9 cellular contexts compared by ENCODE assay signal in genomic region chr16:67199011-67199807, GRCh38. TPM values are rescaled to one million over a fixed set of nuclear protein-coding genes. Genes with fewer than 3 reads are reported as not detected.
DNase-seq lines count a peak whose midpoint lies in the region; ATAC-seq and TF ChIP-seq lines count a peak whose summit lies in the region.
"Had no signal": no experiment of that assay in that cellular context is flagged by ENCODE, and none has a peak within 500 bp of the region (broad histone marks: within the 10 kb centered on the region; RNA-seq: fewer than 3 reads in every experiment).

A gene with protein sequence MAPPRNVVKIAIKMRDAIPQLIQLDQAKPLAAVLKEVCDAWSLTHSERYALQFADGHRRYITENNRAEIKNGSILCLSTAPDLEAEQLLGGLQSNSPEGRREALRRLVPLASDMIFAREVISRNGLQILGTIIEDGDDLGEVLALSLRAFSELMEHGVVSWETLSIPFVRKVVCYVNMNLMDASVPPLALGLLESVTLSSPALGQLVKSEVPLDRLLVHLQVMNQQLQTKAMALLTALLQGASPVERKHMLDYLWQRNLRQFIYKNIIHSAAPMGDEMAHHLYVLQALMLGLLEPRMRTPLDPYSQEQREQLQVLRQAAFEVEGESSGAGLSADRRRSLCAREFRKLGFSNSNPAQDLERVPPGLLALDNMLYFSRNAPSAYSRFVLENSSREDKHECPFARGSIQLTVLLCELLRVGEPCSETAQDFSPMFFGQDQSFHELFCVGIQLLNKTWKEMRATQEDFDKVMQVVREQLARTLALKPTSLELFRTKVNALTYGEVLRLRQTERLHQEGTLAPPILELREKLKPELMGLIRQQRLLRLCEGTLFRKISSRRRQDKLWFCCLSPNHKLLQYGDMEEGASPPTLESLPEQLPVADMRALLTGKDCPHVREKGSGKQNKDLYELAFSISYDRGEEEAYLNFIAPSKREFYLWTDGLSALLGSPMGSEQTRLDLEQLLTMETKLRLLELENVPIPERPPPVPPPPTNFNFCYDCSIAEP (plus strand): TSS chr16:67199131. CDS start chr16:67199327, 196 bp downstream.

- no peak for ATAC-seq in activated CD4-positive, alpha-beta T cell treated with anti-CD3 and anti-CD28 coated beads for 36 hours
- peak; percentile 92 for ATAC-seq in left lung
- no peak for ATAC-seq in HG02973 (IDR thresholded peaks at IDR 0.05; ENCODE audit: unreplicated experiment)
- ATAC-seq in activated T-cell treated with anti-CD3 and anti-CD28 coated beads, Interleukin-2, amount 50 U/mL, for 4 hours: no peak

- no peak within 1 kb of the TSS for H3K4me3 Mint-ChIP-seq in activated CD4-positive, alpha-beta T cell treated with anti-CD3 and anti-CD28 coated beads for 36 hours
- H3K4me3 Mint-ChIP-seq in activated T-cell treated with anti-CD3 and anti-CD28 coated beads, Interleukin-2, amount 50 U/mL, for 4 hours: no peak within 1 kb of the TSS

- H3K27ac Mint-ChIP-seq in activated CD4-positive, alpha-beta T cell treated with anti-CD3 and anti-CD28 coated beads for 36 hours: peak within 1 kb of the TSS; percentile 49

- H3K27me3 ChIP-seq in left lung: no peaks in the 10 kb centered on the region

- no peaks in the 10 kb centered on the region for H3K9me3 ChIP-seq in left lung

- H3K27me3 Mint-ChIP-seq in activated CD4-positive, alpha-beta T cell treated with anti-CD3 and anti-CD28 coated beads for 36 hours: no peaks in the 10 kb centered on the region
- H3K27me3 Mint-ChIP-seq in activated T-cell treated with anti-CD3 and anti-CD28 coated beads, Interleukin-2, amount 50 U/mL, for 4 hours (ENCODE audit: low read depth): no peaks in the 10 kb centered on the region

- peaks cover 3 to 41% of the 10 kb centered on the region in 2 donors for H3K4me1 ChIP-seq in left lung

- peak within 1 kb of the TSS; percentile 61 to 67 for H3K27ac ChIP-seq in left lung

- POLR2A ChIA-PET in activated CD4-positive, alpha-beta T cell treated with anti-CD3 and anti-CD28 coated beads for 36 hours (lab: Charles Lee): no interaction called here

- intact Hi-C loops in activated CD4-positive, alpha-beta T cell treated with anti-CD3 and anti-CD28 coated beads for 36 hours (cut with DNase I, micrococcal nuclease): no loop called here
- intact Hi-C loops in left lung (cut with DNase I): no loop called here

- CTCF ChIA-PET in activated CD4-positive, alpha-beta T cell treated with anti-CD3 and anti-CD28 coated beads for 36 hours (lab: Charles Lee): interaction anchor here (1.4 kb wide), 1 partner anchor 207 kb away, joined by 4 read pairs; no protein-coding TSS in a partner anchor

- no peaks in the 10 kb centered on the region for H3K9me3 Mint-ChIP-seq in activated CD4-positive, alpha-beta T cell treated with anti-CD3 and anti-CD28 coated beads for 36 hours (ENCODE audit: low read depth)
- H3K9me3 Mint-ChIP-seq in activated T-cell treated with anti-CD3 and anti-CD28 coated beads, Interleukin-2, amount 50 U/mL, for 4 hours: no peaks in the 10 kb centered on the region

- peaks cover 0 to 98% of the 10 kb centered on the region in 2 donors for H3K36me3 ChIP-seq in left lung

- H3K4me1 Mint-ChIP-seq in activated CD4-positive, alpha-beta T cell treated with anti-CD3 and anti-CD28 coated beads for 36 hours: peaks cover 11% of the 10 kb centered on the region
- H3K4me1 Mint-ChIP-seq in activated T-cell treated with anti-CD3 and anti-CD28 coated beads, Interleukin-2, amount 50 U/mL, for 4 hours (ENCODE audit: low read depth): peaks cover 13% of the 10 kb centered on the region

- no peak for DNase-seq in activated CD4-positive, alpha-beta T cell treated with anti-CD3 and anti-CD28 coated beads for 36 hours
- no peak for DNase-seq in activated CD4-positive, alpha-beta T cell treated with anti-CD3 and anti-CD28 coated beads for 4 hours
- DNase-seq in cardiac fibroblast (ENCODE audit: low read depth in 2 of 2): no peak
- peak; percentile 69 to 87 for DNase-seq in left lung
- DNase-seq in ureter (ENCODE audit: low spot score): no peak
- no peak for DNase-seq in NCI-H2196 (lab: John Stamatoyannopoulos, UW; ENCODE audit: unreplicated experiment)
- DNase-seq in activated T-cell treated with anti-CD3 and anti-CD28 coated beads, Interleukin-2, amount 50 U/mL, for 4 hours: no peak
- DNase-seq: activated CD4-positive, CD25-positive, alpha-beta regulatory T cell had no signal

- no peak within 1 kb of the TSS for H3K4me3 ChIP-seq in cardiac fibroblast (replicated peaks in 1 of 2; ENCODE audit: low read depth in 2 of 2, low read length in 2 of 2)
- H3K4me3 ChIP-seq in left lung: peak within 1 kb of the TSS; percentile 27 to 42

- peak; percentile 9 for TF ChIP-seq CTCF in cardiac fibroblast (IDR thresholded peaks at IDR 0.05; ENCODE audit: low read depth, low read length)
- peak in 1 of 2 donors; percentile 26 for TF ChIP-seq CTCF in left lung (IDR thresholded peaks at IDR 0.05)

- H3K36me3 Mint-ChIP-seq in activated CD4-positive, alpha-beta T cell treated with anti-CD3 and anti-CD28 coated beads for 36 hours (ENCODE audit: low read depth): peaks cover 47% of the 10 kb centered on the region
- H3K36me3 Mint-ChIP-seq in activated T-cell treated with anti-CD3 and anti-CD28 coated beads, Interleukin-2, amount 50 U/mL, for 4 hours (ENCODE audit: insufficient read depth): peaks cover 24% of the 10 kb centered on the region

RNA-seq across cellular contexts. Expression of the gene that starts here (rescaled TPM):
- 1 to 10 TPM; 3.0 to 4.6 TPM for total RNA-seq in activated CD4-positive, alpha-beta T cell treated with anti-CD3 and anti-CD28 coated beads for 36 hours
- total RNA-seq in left lung (10 to 100 TPM; 14.8 to 21.2 TPM), ureter (23.5 TPM)
- total RNA-seq in activated T-cell treated with anti-CD3 and anti-CD28 coated beads, Interleukin-2, amount 50 U/mL, for 4 hours: 1 to 10 TPM; 5.1 to 5.9 (median 5.3) TPM

Comparison
In these comparisons a context has a peak if more than half of its experiments do, and no peak if none do; other contexts are left out.
1. DNase-seq: peak in left lung (2 of 2); none in activated CD4-positive, alpha-beta T cell treated with anti-CD3 and anti-CD28 coated beads for 36 hours (single experiment), activated CD4-positive, alpha-beta T cell treated with anti-CD3 and anti-CD28 coated beads for 4 hours (0 of 2), cardiac fibroblast (0 of 2), ureter (single experiment), NCI-H2196 (single experiment) and activated T-cell treated with anti-CD3 and anti-CD28 coated beads, Interleukin-2, amount 50 U/mL, for 4 hours (single experiment).
2. H3K4me3 ChIP-seq: peak in left lung (2 of 2); none in cardiac fibroblast (0 of 2).